Comparison of ENCODE assay signal across 1 cellular context in the genomic region with DNA sequence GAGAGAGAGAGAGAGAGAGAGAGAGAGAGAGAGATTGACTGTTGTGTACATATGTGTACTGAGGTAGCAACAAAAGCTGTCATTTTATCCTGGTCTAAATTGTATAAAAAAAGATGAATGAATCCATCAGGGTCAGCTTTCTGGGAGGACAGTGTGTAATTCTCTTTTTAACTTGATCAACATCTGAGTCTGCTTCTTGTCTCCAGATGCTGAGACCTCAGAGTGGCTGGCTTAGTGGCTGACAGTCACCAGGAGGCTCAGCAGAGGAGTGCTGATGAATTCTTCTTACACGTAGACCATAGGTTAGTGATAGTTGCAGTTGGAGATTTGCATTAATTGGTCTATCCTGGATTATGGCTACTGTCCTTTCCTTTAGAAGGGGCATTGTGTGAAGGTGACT.
TF ChIP-seq lines count a peak whose summit lies in the region.

No MANE protein-coding gene starts in this region.

TF ChIP-seq in GM23338, 12 proteins besides CTCF, POLR2A, EP300 and RAD21 (continued from another document):
- TF ChIP-seq, protein P1, sequence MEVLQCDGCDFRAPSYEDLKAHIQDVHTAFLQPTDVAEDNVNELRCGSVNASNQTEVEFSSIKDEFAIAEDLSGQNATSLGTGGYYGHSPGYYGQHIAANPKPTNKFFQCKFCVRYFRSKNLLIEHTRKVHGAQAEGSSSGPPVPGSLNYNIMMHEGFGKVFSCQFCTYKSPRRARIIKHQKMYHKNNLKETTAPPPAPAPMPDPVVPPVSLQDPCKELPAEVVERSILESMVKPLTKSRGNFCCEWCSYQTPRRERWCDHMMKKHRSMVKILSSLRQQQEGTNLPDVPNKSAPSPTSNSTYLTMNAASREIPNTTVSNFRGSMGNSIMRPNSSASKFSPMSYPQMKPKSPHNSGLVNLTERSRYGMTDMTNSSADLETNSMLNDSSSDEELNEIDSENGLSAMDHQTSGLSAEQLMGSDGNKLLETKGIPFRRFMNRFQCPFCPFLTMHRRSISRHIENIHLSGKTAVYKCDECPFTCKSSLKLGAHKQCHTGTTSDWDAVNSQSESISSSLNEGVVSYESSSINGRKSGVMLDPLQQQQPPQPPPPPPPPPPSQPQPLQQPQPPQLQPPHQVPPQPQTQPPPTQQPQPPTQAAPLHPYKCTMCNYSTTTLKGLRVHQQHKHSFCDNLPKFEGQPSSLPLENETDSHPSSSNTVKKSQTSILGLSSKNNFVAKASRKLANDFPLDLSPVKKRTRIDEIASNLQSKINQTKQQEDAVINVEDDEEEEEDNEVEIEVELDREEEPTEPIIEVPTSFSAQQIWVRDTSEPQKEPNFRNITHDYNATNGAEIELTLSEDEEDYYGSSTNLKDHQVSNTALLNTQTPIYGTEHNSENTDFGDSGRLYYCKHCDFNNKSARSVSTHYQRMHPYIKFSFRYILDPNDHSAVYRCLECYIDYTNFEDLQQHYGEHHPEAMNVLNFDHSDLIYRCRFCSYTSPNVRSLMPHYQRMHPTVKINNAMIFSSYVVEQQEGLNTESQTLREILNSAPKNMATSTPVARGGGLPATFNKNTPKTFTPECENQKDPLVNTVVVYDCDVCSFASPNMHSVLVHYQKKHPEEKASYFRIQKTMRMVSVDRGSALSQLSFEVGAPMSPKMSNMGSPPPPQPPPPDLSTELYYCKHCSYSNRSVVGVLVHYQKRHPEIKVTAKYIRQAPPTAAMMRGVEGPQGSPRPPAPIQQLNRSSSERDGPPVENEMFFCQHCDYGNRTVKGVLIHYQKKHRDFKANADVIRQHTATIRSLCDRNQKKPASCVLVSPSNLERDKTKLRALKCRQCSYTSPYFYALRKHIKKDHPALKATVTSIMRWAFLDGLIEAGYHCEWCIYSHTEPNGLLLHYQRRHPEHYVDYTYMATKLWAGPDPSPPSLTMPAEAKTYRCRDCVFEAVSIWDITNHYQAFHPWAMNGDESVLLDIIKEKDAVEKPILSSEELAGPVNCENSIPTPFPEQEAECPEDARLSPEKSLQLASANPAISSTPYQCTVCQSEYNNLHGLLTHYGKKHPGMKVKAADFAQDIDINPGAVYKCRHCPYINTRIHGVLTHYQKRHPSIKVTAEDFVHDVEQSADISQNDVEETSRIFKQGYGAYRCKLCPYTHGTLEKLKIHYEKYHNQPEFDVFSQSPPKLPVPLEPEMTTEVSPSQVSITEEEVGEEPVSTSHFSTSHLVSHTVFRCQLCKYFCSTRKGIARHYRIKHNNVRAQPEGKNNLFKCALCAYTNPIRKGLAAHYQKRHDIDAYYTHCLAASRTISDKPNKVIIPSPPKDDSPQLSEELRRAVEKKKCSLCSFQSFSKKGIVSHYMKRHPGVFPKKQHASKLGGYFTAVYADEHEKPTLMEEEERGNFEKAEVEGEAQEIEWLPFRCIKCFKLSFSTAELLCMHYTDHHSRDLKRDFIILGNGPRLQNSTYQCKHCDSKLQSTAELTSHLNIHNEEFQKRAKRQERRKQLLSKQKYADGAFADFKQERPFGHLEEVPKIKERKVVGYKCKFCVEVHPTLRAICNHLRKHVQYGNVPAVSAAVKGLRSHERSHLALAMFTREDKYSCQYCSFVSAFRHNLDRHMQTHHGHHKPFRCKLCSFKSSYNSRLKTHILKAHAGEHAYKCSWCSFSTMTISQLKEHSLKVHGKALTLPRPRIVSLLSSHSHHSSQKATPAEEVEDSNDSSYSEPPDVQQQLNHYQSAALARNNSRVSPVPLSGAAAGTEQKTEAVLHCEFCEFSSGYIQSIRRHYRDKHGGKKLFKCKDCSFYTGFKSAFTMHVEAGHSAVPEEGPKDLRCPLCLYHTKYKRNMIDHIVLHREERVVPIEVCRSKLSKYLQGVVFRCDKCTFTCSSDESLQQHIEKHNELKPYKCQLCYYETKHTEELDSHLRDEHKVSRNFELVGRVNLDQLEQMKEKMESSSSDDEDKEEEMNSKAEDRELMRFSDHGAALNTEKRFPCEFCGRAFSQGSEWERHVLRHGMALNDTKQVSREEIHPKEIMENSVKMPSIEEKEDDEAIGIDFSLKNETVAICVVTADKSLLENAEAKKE (CRISPR knock-in tag; IDR thresholded peaks at IDR 0.05) = no peak
- TF ChIP-seq, protein P2, sequence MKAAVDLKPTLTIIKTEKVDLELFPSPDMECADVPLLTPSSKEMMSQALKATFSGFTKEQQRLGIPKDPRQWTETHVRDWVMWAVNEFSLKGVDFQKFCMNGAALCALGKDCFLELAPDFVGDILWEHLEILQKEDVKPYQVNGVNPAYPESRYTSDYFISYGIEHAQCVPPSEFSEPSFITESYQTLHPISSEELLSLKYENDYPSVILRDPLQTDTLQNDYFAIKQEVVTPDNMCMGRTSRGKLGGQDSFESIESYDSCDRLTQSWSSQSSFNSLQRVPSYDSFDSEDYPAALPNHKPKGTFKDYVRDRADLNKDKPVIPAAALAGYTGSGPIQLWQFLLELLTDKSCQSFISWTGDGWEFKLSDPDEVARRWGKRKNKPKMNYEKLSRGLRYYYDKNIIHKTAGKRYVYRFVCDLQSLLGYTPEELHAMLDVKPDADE (IDR thresholded peaks at IDR 0.05) = no peak
- no peak for TF ChIP-seq EZH2phosphoT487 (IDR thresholded peaks at IDR 0.05; ENCODE audit: unreplicated experiment)
